Comparison of ENCODE assay signal across 1 cellular context in genomic region chr10:86518781-86519180, GRCh38.
TF ChIP-seq lines count a peak whose summit lies in the region.

No MANE protein-coding gene starts in this region.

TF ChIP-seq in GM23338, 12 proteins besides CTCF, POLR2A, EP300 and RAD21 (continued from another document):
- no peak for TF ChIP-seq REST (IDR thresholded peaks at IDR 0.05; ENCODE audit: unreplicated experiment)
- no peak for TF ChIP-seq POLR2AphosphoS5 (IDR thresholded peaks at IDR 0.05; ENCODE audit: low read depth)
- no peak for TF ChIP-seq EZH2 (IDR thresholded peaks at IDR 0.05; ENCODE audit: low read depth, unreplicated experiment)
- TF ChIP-seq, protein P1, sequence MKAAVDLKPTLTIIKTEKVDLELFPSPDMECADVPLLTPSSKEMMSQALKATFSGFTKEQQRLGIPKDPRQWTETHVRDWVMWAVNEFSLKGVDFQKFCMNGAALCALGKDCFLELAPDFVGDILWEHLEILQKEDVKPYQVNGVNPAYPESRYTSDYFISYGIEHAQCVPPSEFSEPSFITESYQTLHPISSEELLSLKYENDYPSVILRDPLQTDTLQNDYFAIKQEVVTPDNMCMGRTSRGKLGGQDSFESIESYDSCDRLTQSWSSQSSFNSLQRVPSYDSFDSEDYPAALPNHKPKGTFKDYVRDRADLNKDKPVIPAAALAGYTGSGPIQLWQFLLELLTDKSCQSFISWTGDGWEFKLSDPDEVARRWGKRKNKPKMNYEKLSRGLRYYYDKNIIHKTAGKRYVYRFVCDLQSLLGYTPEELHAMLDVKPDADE (IDR thresholded peaks at IDR 0.05): no peak
- TF ChIP-seq ZNF114 (CRISPR knock-in tag; IDR thresholded peaks at IDR 0.05): no peak
- no peak for TF ChIP-seq NANOG (IDR thresholded peaks at IDR 0.05; ENCODE audit: borderline replicate concordance)
- TF ChIP-seq JUNB (IDR thresholded peaks at IDR 0.05; ENCODE audit: unreplicated experiment): no peak
- no peak for TF ChIP-seq CREB1 (CRISPR knock-in tag; IDR thresholded peaks at IDR 0.05; ENCODE audit: low read depth)
- no peak for TF ChIP-seq ZNF462 (CRISPR knock-in tag; IDR thresholded peaks at IDR 0.05)
